ENCODE assay signal across 22 cellular contexts in genomic region chr6:24451581-24452041, GRCh38. TPM values are rescaled to one million over a fixed set of nuclear protein-coding genes. Genes with fewer than 3 reads are reported as not detected.
DNase-seq lines count a peak whose midpoint lies in the region; ATAC-seq and TF ChIP-seq lines count a peak whose summit lies in the region.
"Had no signal": no experiment of that assay in that cellular context is flagged by ENCODE, and none has a peak within 500 bp of the region (broad histone marks: within the 10 kb centered on the region; RNA-seq: fewer than 3 reads in every experiment).

No MANE protein-coding gene starts in this region.

- peak; percentile 22 for DNase-seq in activated CD8-positive, alpha-beta memory T cell treated with anti-CD3 and anti-CD28 coated beads, Interleukin-2, amount 10 ng/mL, durations not matched to agents 7 days and 5 days
- no peak for DNase-seq in activated CD8-positive, alpha-beta memory T cell treated with anti-CD3 and anti-CD28 coated beads, Interleukin-2, amount 50 U/mL, for 4 hours
- DNase-seq in PC-9, result peak in 1 of 2 experiments; percentile 90
- peak; percentile 61 for DNase-seq in islet precursor cell
- DNase-seq in chondrocyte (ENCODE audit: low spot score), result no peak
- DNase-seq in KBM-7, result no peak
- DNase-seq: activated CD4-positive, alpha-beta T cell treated with anti-CD3 and anti-CD28 coated beads, Interleukin-2, amount 10 ng/mL, durations not matched to agents 24 days and 14 days; activated T-cell treated with anti-CD3 and anti-CD28 coated beads, Interleukin-2, amount 50 U/mL, for 4 hours; caudate nucleus; cortex of kidney; effector memory CD8-positive, alpha-beta T cell; foreskin fibroblast; NCI-H1092 treated with DMSO at 0.1 percent for 48 hours; NCI-H187; NCI-H446 treated with DMSO at 0.1 percent for 48 hours; stimulated activated naive B cell treated with anti-CD40 and anti-IgM and Interleukin-4, amounts not matched to agents 10 μg/mL and 1 μg/mL and 100 μg/mL, for 72 hours; uterus had no signal

- H3K27ac Mint-ChIP-seq in activated CD8-positive, alpha-beta memory T cell treated with anti-CD3 and anti-CD28 coated beads, Interleukin-2, amount 10 ng/mL, durations not matched to agents 7 days and 5 days, result no peak overlapping the region
- H3K27ac Mint-ChIP-seq in chondrocyte (ENCODE audit: unreplicated experiment), result no peak overlapping the region
- H3K27ac Mint-ChIP-seq: activated CD4-positive, alpha-beta T cell treated with anti-CD3 and anti-CD28 coated beads, Interleukin-2, amount 10 ng/mL, durations not matched to agents 24 days and 14 days; effector memory CD8-positive, alpha-beta T cell; GM23338; natural killer cell treated with Interleukin-12 subunit alpha and Interleukin-12 subunit beta and Interleukin-15 and Interleukin-18, amount 100 ng/mL, for 72 hours; stimulated activated naive B cell treated with anti-CD40 and anti-IgM and Interleukin-4, amounts not matched to agents 10 μg/mL and 1 μg/mL and 100 μg/mL, for 72 hours had no signal

- H3K36me3 ChIP-seq in PC-9 (ENCODE audit: low read depth), result no peaks in the 10 kb centered on the region
- peaks cover 0 to 7% (median 0%) of the 10 kb centered on the region in 5 donors for H3K36me3 ChIP-seq in subcutaneous abdominal adipose tissue (ENCODE audit: control insufficient read depth in 5 of 5, insufficient read depth in 5 of 5, low read length in 5 of 5)
- H3K36me3 ChIP-seq: uterus had no signal

- H3K9me3 Mint-ChIP-seq in activated CD8-positive, alpha-beta memory T cell treated with anti-CD3 and anti-CD28 coated beads, Interleukin-2, amount 10 ng/mL, durations not matched to agents 7 days and 5 days (ENCODE audit: low read depth), result no peaks in the 10 kb centered on the region
- no peaks in the 10 kb centered on the region for H3K9me3 Mint-ChIP-seq in chondrocyte (ENCODE audit: low read depth)
- H3K9me3 Mint-ChIP-seq: activated CD4-positive, alpha-beta T cell treated with anti-CD3 and anti-CD28 coated beads, Interleukin-2, amount 10 ng/mL, durations not matched to agents 24 days and 14 days; activated T-cell treated with anti-CD3 and anti-CD28 coated beads, Interleukin-2, amount 50 U/mL, for 4 hours; effector memory CD8-positive, alpha-beta T cell; GM23338; natural killer cell treated with Interleukin-12 subunit alpha and Interleukin-12 subunit beta and Interleukin-15 and Interleukin-18, amount 100 ng/mL, for 72 hours; stimulated activated naive B cell treated with anti-CD40 and anti-IgM and Interleukin-4, amounts not matched to agents 10 μg/mL and 1 μg/mL and 100 μg/mL, for 72 hours had no signal

- 0 out of 2 replicates have a peak overlapping the region, but pooled peaks have one; percentile 44 for H2AFZ ChIP-seq in PC-9
- H2AFZ ChIP-seq: GM23338 had no signal

- TF ChIP-seq CTCF in PC-9 (conservative IDR thresholded peaks at IDR 0.05) (no peak), chondrocyte (IDR thresholded peaks at IDR 0.05) (no peak)

- H3F3A ChIP-seq in PC-9 (ENCODE audit: insufficient read depth, low read depth), result peaks cover 21% of the 10 kb centered on the region; the same call in 1 of the 2 replicates

- no peak overlapping the region for H3K9ac ChIP-seq in subcutaneous abdominal adipose tissue (ENCODE audit: low read length in 5 of 5)

- CTCF ChIA-PET in activated CD8-positive, alpha-beta memory T cell treated with anti-CD3 and anti-CD28 coated beads, Interleukin-2, amount 10 ng/mL, durations not matched to agents 7 days and 5 days (lab: Charles Lee), result no interaction called here
- CTCF ChIA-PET in PC-9 (lab: Charles Lee), result no interaction called here

- no peaks in the 10 kb centered on the region for H4K20me1 ChIP-seq in PC-9 (ENCODE audit: insufficient read depth)

- no peaks in the 10 kb centered on the region for H3K36me3 Mint-ChIP-seq in activated CD8-positive, alpha-beta memory T cell treated with anti-CD3 and anti-CD28 coated beads, Interleukin-2, amount 10 ng/mL, durations not matched to agents 7 days and 5 days
- H3K36me3 Mint-ChIP-seq in chondrocyte (ENCODE audit: low read depth), result no peaks in the 10 kb centered on the region
- H3K36me3 Mint-ChIP-seq: natural killer cell treated with Interleukin-12 subunit alpha and Interleukin-12 subunit beta and Interleukin-15 and Interleukin-18, amount 100 ng/mL, for 72 hours had no signal

- H3K4me3 Mint-ChIP-seq in activated CD8-positive, alpha-beta memory T cell treated with anti-CD3 and anti-CD28 coated beads, Interleukin-2, amount 10 ng/mL, durations not matched to agents 7 days and 5 days, result no peak overlapping the region
- no peak overlapping the region for H3K4me3 Mint-ChIP-seq in chondrocyte (ENCODE audit: unreplicated experiment)
- H3K4me3 Mint-ChIP-seq: activated CD4-positive, alpha-beta T cell treated with anti-CD3 and anti-CD28 coated beads, Interleukin-2, amount 10 ng/mL, durations not matched to agents 24 days and 14 days; activated T-cell treated with anti-CD3 and anti-CD28 coated beads, Interleukin-2, amount 50 U/mL, for 4 hours; effector memory CD8-positive, alpha-beta T cell; GM23338; natural killer cell treated with Interleukin-12 subunit alpha and Interleukin-12 subunit beta and Interleukin-15 and Interleukin-18, amount 100 ng/mL, for 72 hours; stimulated activated naive B cell treated with anti-CD40 and anti-IgM and Interleukin-4, amounts not matched to agents 10 μg/mL and 1 μg/mL and 100 μg/mL, for 72 hours had no signal

- no TSS peak for BruUV-seq in PC-9 (replicated peaks; lab: Mats Ljungman, UMichigan)

- no peaks in the 10 kb centered on the region for H3K27me3 ChIP-seq in PC-9 (ENCODE audit: insufficient read depth, low read depth)
- H3K27me3 ChIP-seq in subcutaneous abdominal adipose tissue (ENCODE audit: control insufficient read depth in 5 of 5, insufficient read depth in 4 of 5, low read length in 5 of 5), result no peaks in the 10 kb centered on the region
- H3K27me3 ChIP-seq: uterus had no signal

- peak overlapping the region; percentile 70 for H3K27ac ChIP-seq in PC-9
- peak overlapping the region; percentile 81 for H3K27ac ChIP-seq in subcutaneous abdominal adipose tissue (ENCODE audit: low read depth, low read length)
- H3K27ac ChIP-seq: uterus, VCaP had no signal

- H3K4me2 ChIP-seq in PC-9, result peak overlapping the region; percentile 45
- H3K4me2 ChIP-seq: GM23338 had no signal

- POLR2A ChIA-PET in PC-9 (lab: Charles Lee; ENCODE audit: unreplicated experiment), result no interaction called here

- intact Hi-C loops in PC-9 (cut with micrococcal nuclease; ENCODE audit: unreplicated experiment), result no loop called here

- H3K79me2 ChIP-seq in PC-9 (ENCODE audit: low read depth), result no peaks in the 10 kb centered on the region

- no peak for ATAC-seq in activated CD8-positive, alpha-beta memory T cell treated with anti-CD3 and anti-CD28 coated beads, Interleukin-2, amount 10 ng/mL, durations not matched to agents 7 days and 5 days
- ATAC-seq in GM21367 (IDR thresholded peaks at IDR 0.05; ENCODE audit: unreplicated experiment), result no peak
- ATAC-seq: activated T-cell treated with anti-CD3 and anti-CD28 coated beads, Interleukin-2, amount 50 U/mL, for 4 hours; effector memory CD8-positive, alpha-beta T cell; GM23338; natural killer cell treated with Interleukin-12 subunit alpha and Interleukin-12 subunit beta and Interleukin-15 and Interleukin-18, amount 100 ng/mL, for 72 hours; stimulated activated naive B cell treated with anti-CD40 and anti-IgM and Interleukin-4, amounts not matched to agents 10 μg/mL and 1 μg/mL and 100 μg/mL, for 72 hours had no signal

- H3K4me1 ChIP-seq in PC-9 (replicated peaks; ENCODE audit: insufficient read depth), result peaks cover 32% of the 10 kb centered on the region
- H3K4me1 ChIP-seq in subcutaneous abdominal adipose tissue (ENCODE audit: control insufficient read depth in 5 of 5, insufficient read depth in 5 of 5, low read length in 5 of 5), result peaks cover 0 to 13% (median 3%) of the 10 kb centered on the region in 5 donors
- H3K4me1 ChIP-seq: uterus had no signal

- H3K4me3 ChIP-seq in PC-9 (no peak overlapping the region), subcutaneous abdominal adipose tissue (ENCODE audit: low read depth in 1 of 5, low read length in 5 of 5) (no peak overlapping the region)
- H3K4me3 ChIP-seq: GM23338, uterus had no signal

- H3K9me3 ChIP-seq in PC-9 (ENCODE audit: insufficient read depth, low read depth) (no peaks in the 10 kb centered on the region), subcutaneous abdominal adipose tissue (ENCODE audit: control insufficient read depth in 5 of 5, low read length in 5 of 5) (no peaks in the 10 kb centered on the region)
- H3K9me3 ChIP-seq: uterus had no signal

- in situ Hi-C loops in KBM-7 (cut with MboI; ENCODE audit: low pct_unique_long_range_greater_than_20kb, low sequenced_read_pairs), result no loop called here

- H3K4me1 Mint-ChIP-seq in activated CD8-positive, alpha-beta memory T cell treated with anti-CD3 and anti-CD28 coated beads, Interleukin-2, amount 10 ng/mL, durations not matched to agents 7 days and 5 days, result no peaks in the 10 kb centered on the region
- H3K4me1 Mint-ChIP-seq in chondrocyte (ENCODE audit: low read depth), result no peaks in the 10 kb centered on the region
- H3K4me1 Mint-ChIP-seq: activated CD4-positive, alpha-beta T cell treated with anti-CD3 and anti-CD28 coated beads, Interleukin-2, amount 10 ng/mL, durations not matched to agents 24 days and 14 days; stimulated activated naive B cell treated with anti-CD40 and anti-IgM and Interleukin-4, amounts not matched to agents 10 μg/mL and 1 μg/mL and 100 μg/mL, for 72 hours had no signal

- H3K27me3 Mint-ChIP-seq in activated CD8-positive, alpha-beta memory T cell treated with anti-CD3 and anti-CD28 coated beads, Interleukin-2, amount 10 ng/mL, durations not matched to agents 7 days and 5 days, result no peaks in the 10 kb centered on the region
- no peaks in the 10 kb centered on the region for H3K27me3 Mint-ChIP-seq in chondrocyte (ENCODE audit: low read depth)
- H3K27me3 Mint-ChIP-seq: activated CD4-positive, alpha-beta T cell treated with anti-CD3 and anti-CD28 coated beads, Interleukin-2, amount 10 ng/mL, durations not matched to agents 24 days and 14 days; effector memory CD8-positive, alpha-beta T cell; natural killer cell treated with Interleukin-12 subunit alpha and Interleukin-12 subunit beta and Interleukin-15 and Interleukin-18, amount 100 ng/mL, for 72 hours; stimulated activated naive B cell treated with anti-CD40 and anti-IgM and Interleukin-4, amounts not matched to agents 10 μg/mL and 1 μg/mL and 100 μg/mL, for 72 hours had no signal

- no peaks in the 10 kb centered on the region for H3K9me2 ChIP-seq in PC-9 (ENCODE audit: insufficient read depth)

RNA-seq across cellular contexts. Expression of gene GPLD1, which starts 37.8 kb away (rescaled TPM):
- total RNA-seq in activated CD8-positive, alpha-beta memory T cell treated with anti-CD3 and anti-CD28 coated beads, Interleukin-2, amount 10 ng/mL, durations not matched to agents 7 days and 5 days, result under 1 TPM; 0.42 to 0.58 TPM
- total RNA-seq in PC-9 (2021), result 1.7 and 2.0 TPM in 2 replicates
- 4.2 to 4.4 TPM (median 4.2 TPM) in 3 replicates for total RNA-seq in chondrocyte

RNA-seq across cellular contexts. Expression of gene ALDH5A1, which starts 43.2 kb away (rescaled TPM):
- 1 to 10 TPM; 3.7 to 6.5 TPM for total RNA-seq in activated CD8-positive, alpha-beta memory T cell treated with anti-CD3 and anti-CD28 coated beads, Interleukin-2, amount 10 ng/mL, durations not matched to agents 7 days and 5 days
- total RNA-seq in PC-9 (2021), result 19.1 and 21.2 TPM in 2 replicates
- 7.2 to 7.4 TPM (median 7.4 TPM) in 3 replicates for total RNA-seq in chondrocyte

RNA-seq across cellular contexts. Expression of gene MRS2, which starts 48.9 kb away (rescaled TPM):
- 10 to 100 TPM; 18.4 to 22.1 TPM for total RNA-seq in activated CD8-positive, alpha-beta memory T cell treated with anti-CD3 and anti-CD28 coated beads, Interleukin-2, amount 10 ng/mL, durations not matched to agents 7 days and 5 days
- total RNA-seq in PC-9 (2021) (43.5 and 49.7 TPM in 2 replicates), chondrocyte (16.0 to 18.0 TPM (median 16.5 TPM) in 3 replicates)

Comparison
In these comparisons a context has a peak if more than half of its experiments do, and no peak if none do; other contexts are left out.
1. DNase-seq: peak in activated CD8-positive, alpha-beta memory T cell treated with anti-CD3 and anti-CD28 coated beads, Interleukin-2, amount 10 ng/mL, durations not matched to agents 7 days and 5 days (single experiment) and islet precursor cell (single experiment); none in activated CD8-positive, alpha-beta memory T cell treated with anti-CD3 and anti-CD28 coated beads, Interleukin-2, amount 50 U/mL, for 4 hours (single experiment), chondrocyte (single experiment) and KBM-7 (single experiment).